ENCODE assay signal across 2 cellular contexts in genomic region chr1:222543817-222544216, GRCh38.
TF ChIP-seq lines count a peak whose summit lies in the region.

No MANE protein-coding gene starts in this region.

TF ChIP-seq in GM23338, 12 proteins besides CTCF, POLR2A, EP300 and RAD21:
- no peak for TF ChIP-seq ZNF331 (CRISPR knock-in tag; IDR thresholded peaks at IDR 0.05; ENCODE audit: low read depth)
- no peak for TF ChIP-seq EZH2phosphoT487 (IDR thresholded peaks at IDR 0.05; ENCODE audit: unreplicated experiment)
- no peak for TF ChIP-seq JUNB (IDR thresholded peaks at IDR 0.05; ENCODE audit: unreplicated experiment)
- TF ChIP-seq NANOG (IDR thresholded peaks at IDR 0.05; ENCODE audit: borderline replicate concordance), result no peak
- no peak for TF ChIP-seq ZNF462 (CRISPR knock-in tag; IDR thresholded peaks at IDR 0.05)
- TF ChIP-seq ZNF114 (CRISPR knock-in tag; IDR thresholded peaks at IDR 0.05), result no peak
- TF ChIP-seq EZH2 (IDR thresholded peaks at IDR 0.05; ENCODE audit: low read depth, unreplicated experiment), result no peak
- TF ChIP-seq CREB1 (CRISPR knock-in tag; IDR thresholded peaks at IDR 0.05; ENCODE audit: low read depth), result no peak
- no peak for TF ChIP-seq ETS1 (IDR thresholded peaks at IDR 0.05)
- TF ChIP-seq POLR2AphosphoS5 (IDR thresholded peaks at IDR 0.05; ENCODE audit: low read depth), result no peak
- TF ChIP-seq STAT1 (IDR thresholded peaks at IDR 0.05; ENCODE audit: unreplicated experiment), result no peak
- no peak for TF ChIP-seq REST (IDR thresholded peaks at IDR 0.05; ENCODE audit: unreplicated experiment)

TF ChIP-seq in H1, 55 proteins besides CTCF, POLR2A, EP300 and RAD21:
- TF ChIP-seq KDM1A (IDR thresholded peaks at IDR 0.05; ENCODE audit: borderline replicate concordance, low read length) (no peak), CEBPB (IDR thresholded peaks at IDR 0.05; ENCODE audit: low read depth, low read length) (no peak), HDAC6 (IDR thresholded peaks at IDR 0.05; ENCODE audit: low read depth, low read length) (no peak), YY1 (IDR thresholded peaks at IDR 0.05; ENCODE audit: low read depth, low read length) (no peak), NANOG (IDR thresholded peaks at IDR 0.05; ENCODE audit: insufficient read depth, low read depth, low read length, poor library complexity, severe bottlenecking) (no peak), E2F6 (IDR thresholded peaks at IDR 0.05) (no peak), POLR2AphosphoS5 (IDR thresholded peaks at IDR 0.05; ENCODE audit: low read depth, low read length) (no peak)
TF ChIP-seq in H1: peak in this region for 0.
